Comparison of ENCODE assay signal across 11 cellular contexts in genomic region chr4:145186719-145187118, GRCh38. TPM values are rescaled to one million over a fixed set of nuclear protein-coding genes. Genes with fewer than 3 reads are reported as not detected.
DNase-seq lines count a peak whose midpoint lies in the region; ATAC-seq and TF ChIP-seq lines count a peak whose summit lies in the region.
"Had no signal": no experiment of that assay in that cellular context is flagged by ENCODE, and none has a peak within 500 bp of the region (broad histone marks: within the 10 kb centered on the region; RNA-seq: fewer than 3 reads in every experiment).

No MANE protein-coding gene starts in this region.

- no peak overlapping the region for H3K27ac ChIP-seq in vagina

- no peak for DNase-seq in memory B cell (ENCODE audit: low spot score in 2 of 2)
- no peak for DNase-seq in iPS-NIHi7 (ENCODE audit: extremely low spot score)
- no peak for DNase-seq in vagina (ENCODE audit: extremely low spot score in 2 of 2)
- no peak for DNase-seq in NK-92 treated with Interleukin-12 subunit alpha and Interleukin-12 subunit beta, amount 100 ng/mL, for 24 hours (lab: John Stamatoyannopoulos, UW)
- no peak for DNase-seq in HFFc6
- DNase-seq: activated CD4-positive, alpha-beta memory T cell treated with anti-CD3 and anti-CD28 coated beads for 36 hours; HCEC 1CT; NCI-H1105 had no signal

- ATAC-seq in GM19023 (IDR thresholded peaks at IDR 0.05; ENCODE audit: unreplicated experiment) (peak; percentile 66), HG02588 (IDR thresholded peaks at IDR 0.05; ENCODE audit: unreplicated experiment) (peak; percentile 84), HG03439 (IDR thresholded peaks at IDR 0.05; ENCODE audit: unreplicated experiment) (peak; percentile 70), memory B cell (ENCODE audit: low read depth) (peak; percentile 100)

- TF ChIP-seq POLR2A in vagina (IDR thresholded peaks at IDR 0.05) = no peak

- H3K4me3 Mint-ChIP-seq in memory B cell = no peak overlapping the region
- no peak overlapping the region; the same call in 1 of the 2 replicates for H3K4me3 Mint-ChIP-seq in HFFc6
- H3K4me3 Mint-ChIP-seq: activated CD4-positive, alpha-beta memory T cell treated with anti-CD3 and anti-CD28 coated beads for 36 hours had no signal

- H3K9me3 ChIP-seq in vagina = no peaks in the 10 kb centered on the region

- H3K36me3 Mint-ChIP-seq in memory B cell = no peaks in the 10 kb centered on the region
- H3K36me3 Mint-ChIP-seq in HFFc6 (ENCODE audit: low read depth) = no peaks in the 10 kb centered on the region
- H3K36me3 Mint-ChIP-seq: activated CD4-positive, alpha-beta memory T cell treated with anti-CD3 and anti-CD28 coated beads for 36 hours had no signal

- intact Hi-C loops in vagina (cut with DNase I) = no loop called here

- H3K36me3 ChIP-seq in vagina = no peaks in the 10 kb centered on the region

- H3K27ac Mint-ChIP-seq in memory B cell = peak overlapping the region; percentile 4
- no peak overlapping the region for H3K27ac Mint-ChIP-seq in HFFc6
- H3K27ac Mint-ChIP-seq: activated CD4-positive, alpha-beta memory T cell treated with anti-CD3 and anti-CD28 coated beads for 36 hours had no signal

- no peaks in the 10 kb centered on the region for H3K4me1 ChIP-seq in vagina

- TF ChIP-seq CTCF in vagina (IDR thresholded peaks at IDR 0.05) (no peak), HFFc6 (IDR thresholded peaks at IDR 0.05) (no peak)

- no peaks in the 10 kb centered on the region for H3K9me3 Mint-ChIP-seq in memory B cell
- H3K9me3 Mint-ChIP-seq in HFFc6 = no peaks in the 10 kb centered on the region
- H3K9me3 Mint-ChIP-seq: activated CD4-positive, alpha-beta memory T cell treated with anti-CD3 and anti-CD28 coated beads for 36 hours had no signal

- peaks cover 6% of the 10 kb centered on the region for H3K4me1 Mint-ChIP-seq in memory B cell
- H3K4me1 Mint-ChIP-seq in HFFc6 (ENCODE audit: low read depth) = no peaks in the 10 kb centered on the region

- no peak overlapping the region for H3K4me3 ChIP-seq in vagina

- no peaks in the 10 kb centered on the region for H3K27me3 ChIP-seq in vagina

- H3K27me3 Mint-ChIP-seq in memory B cell (no peaks in the 10 kb centered on the region), HFFc6 (ENCODE audit: insufficient read depth) (peaks cover 2% of the 10 kb centered on the region)
- H3K27me3 Mint-ChIP-seq: activated CD4-positive, alpha-beta memory T cell treated with anti-CD3 and anti-CD28 coated beads for 36 hours had no signal

RNA-seq across cellular contexts. Expression of gene OTUD4, which starts 6.3 kb away (rescaled TPM):
- 34.4 TPM for total RNA-seq in vagina
- total RNA-seq in HFFc6 (2021; fragmentation: NEBNext Ultra II Directional; extraction: Animal tissue kit (Norgen Biotek cat#: 25700)) = 10 to 100 TPM; 25.1 to 32.2 (median 27.3) TPM
